ENCODE assay signal across 24 cellular contexts in the genomic region with DNA sequence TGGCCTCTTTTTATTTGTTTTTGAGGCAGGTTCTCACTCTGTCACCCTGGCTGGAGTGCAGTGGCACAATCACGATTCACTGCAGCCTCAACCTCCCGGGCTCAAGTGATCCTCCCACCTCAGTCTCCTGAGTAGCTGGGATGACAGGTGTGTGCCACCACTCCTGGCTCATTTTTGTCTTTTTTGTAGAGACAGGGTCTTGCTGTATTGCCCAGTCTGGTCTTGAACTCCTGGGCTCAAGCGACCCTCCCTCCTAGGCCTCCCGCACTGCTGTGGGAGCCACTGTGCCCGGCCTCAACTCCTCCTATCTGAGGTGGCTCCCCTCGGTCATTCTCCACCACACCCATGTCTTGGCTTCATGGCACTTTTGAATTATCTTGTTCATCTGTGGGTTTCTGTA. TPM values are rescaled to one million over a fixed set of nuclear protein-coding genes. Genes with fewer than 3 reads are reported as not detected.
"Had no signal": no experiment of that assay in that cellular context is flagged by ENCODE, and none has a peak within 500 bp of the region (broad histone marks: within the 10 kb centered on the region; RNA-seq: fewer than 3 reads in every experiment).

No MANE protein-coding gene starts in this region.

- H3K4me1 ChIP-seq: SJSA1 had no signal

- DNase-seq: Karpas-422, KG1, MG63, NCI-H1092, NCI-H1105 treated with DMSO at 0.1 percent for 48 hours, NCI-H1417 treated with DMSO at 0.1 percent for 48 hours, NCI-H146, NCI-H1694 treated with DMSO at 0.1 percent for 48 hours, NCI-H1930, NCI-H2081, NCI-H2107, NCI-H2227 treated with DMSO at 0.1 percent for 48 hours, NCI-H524, NCI-H69, NCI-H774, Right ventricle myocardium superior, RPMI8226, SIG-M5 had no signal

- FAIRE-seq: HTR-8/SVneo, RCC 7860 had no signal

- H3K9me3 ChIP-seq: MG63, SJSA1 had no signal

- H3K4me3 ChIP-seq: MG63, SJSA1, SK-N-MC had no signal

- H3K27ac ChIP-seq: HL-60, SJSA1, SK-N-MC had no signal

- H3K36me3 ChIP-seq: MG63, SJSA1 had no signal

RNA-seq across cellular contexts. Expression of gene CKM, which starts 8.0 kb away (rescaled TPM):
- total RNA-seq: NCI-H460, SJSA1 had no signal

RNA-seq across cellular contexts. Expression of gene KLC3, which starts 25.8 kb away (rescaled TPM):
- total RNA-seq: Right ventricle myocardium superior had no signal
